8 cellular contexts compared by ENCODE assay signal in the genomic region with DNA sequence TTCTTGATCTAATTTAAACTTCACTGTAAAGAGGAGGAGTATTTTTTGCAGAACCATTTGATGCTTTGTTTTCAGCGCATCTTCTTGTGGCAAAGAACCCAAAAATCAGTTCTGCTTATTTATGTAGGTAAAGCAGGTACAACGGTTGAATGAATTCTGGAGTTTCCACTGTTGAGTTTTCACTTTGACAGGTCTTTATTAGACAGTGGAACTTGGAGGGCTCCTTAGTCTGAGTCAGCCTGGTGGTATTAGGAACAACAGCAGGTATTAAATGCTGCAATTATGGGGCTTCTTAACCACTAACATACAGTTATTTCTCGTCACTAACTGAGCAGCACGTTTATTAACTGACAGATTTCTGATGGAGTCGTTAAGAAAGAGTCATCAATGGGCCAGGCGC. TPM values are rescaled to one million over a fixed set of nuclear protein-coding genes. Genes with fewer than 3 reads are reported as not detected.
DNase-seq lines count a peak whose midpoint lies in the region; ATAC-seq and TF ChIP-seq lines count a peak whose summit lies in the region.

No MANE protein-coding gene starts in this region.

- H3K4me1 ChIP-seq in Panc1 (ENCODE audit: control insufficient read depth, insufficient read depth, low read length): peaks cover 9% of the 10 kb centered on the region
- H3K4me1 ChIP-seq in fibroblast of lung (ENCODE audit: control insufficient read depth, extremely low read depth, insufficient read depth, low read length): no peaks in the 10 kb centered on the region

- peaks cover 3% of the 10 kb centered on the region for H3K36me3 ChIP-seq in Panc1 (ENCODE audit: control insufficient read depth, insufficient read depth, low read length)
- H3K36me3 ChIP-seq in fibroblast of lung (ENCODE audit: control insufficient read depth, insufficient read depth, low read length): peaks cover 3% of the 10 kb centered on the region

- intact Hi-C loops in Panc1 (cut with micrococcal nuclease; ENCODE audit: unreplicated experiment): no loop called here

- CTCF ChIA-PET in Panc1 (lab: Charles Lee): interaction anchor here (0.6 kb wide), 1 partner anchor 53 kb away, joined by 11 read pairs; no protein-coding TSS in a partner anchor

- in situ Hi-C loops in Panc1 (cut with HindIII; ENCODE audit: low pct_unique_long_range_greater_than_20kb, low sequenced_read_pairs): no loop called here

- no peaks in the 10 kb centered on the region for H3K27me3 ChIP-seq in Panc1 (ENCODE audit: control insufficient read depth, insufficient read depth, low read length)
- H3K27me3 ChIP-seq in fibroblast of lung (ENCODE audit: control insufficient read depth, insufficient read depth, low read length): no peaks in the 10 kb centered on the region

- TSS peak; percentile 81 for BruUV-seq in Panc1 (replicated peaks; lab: Mats Ljungman, UMichigan)

- peaks cover 41% of the 10 kb centered on the region for H3K79me2 ChIP-seq in fibroblast of lung (ENCODE audit: control insufficient read depth, insufficient read depth, low read length)

- POLR2A ChIA-PET in Panc1 (lab: Charles Lee): no interaction called here

- TF ChIP-seq CTCF in GM12864 (IDR thresholded peaks at IDR 0.05; ENCODE audit: low read depth, low read length, missing control alignments) (no peak), Panc1 (IDR thresholded peaks at IDR 0.05) (no peak), fibroblast of lung (conservative IDR thresholded peaks at IDR 0.05 in 1 of 2, IDR thresholded peaks at IDR 0.05 in 1 of 2; ENCODE audit: low read depth in 1 of 2, low read length in 2 of 2) (no peak)

- DNase-seq in GM12864 (ENCODE audit: low read depth) (peak; percentile 25), Panc1 (ENCODE audit: low read depth, low spot score) (no peak), fibroblast of lung (ENCODE audit: low read depth in 2 of 2) (peak in 1 of 2 donors; percentile 50), skeletal muscle cell (ENCODE audit: low read depth) (no peak), COLO668 (lab: John Stamatoyannopoulos, UW; ENCODE audit: unreplicated experiment) (no peak), occipital lobe (lab: John Stamatoyannopoulos, UW) (no peak), NOMO-1 treated with dmso at 0.1 percent for 144 hours (lab: John Stamatoyannopoulos, UW; ENCODE audit: unreplicated experiment) (no peak), GM19238 (ENCODE audit: insufficient read length, low spot score) (no peak)

- no peak for ATAC-seq in Panc1

- no peak overlapping the region for H3K9ac ChIP-seq in fibroblast of lung (ENCODE audit: insufficient read depth, low read length)

- peak overlapping the region; percentile 100 for H3K4me3 ChIP-seq in GM12864 (ENCODE audit: low read depth, low read length)
- peak overlapping the region; percentile 86 to 88 for H3K4me3 ChIP-seq in Panc1 (ENCODE audit: low read depth in 2 of 2, low read length in 2 of 2)
- H3K4me3 ChIP-seq in fibroblast of lung (replicated peaks in 1 of 4; ENCODE audit: control extremely low read depth in 1 of 4, insufficient read depth in 1 of 4, low read depth in 3 of 4, low read length in 4 of 4): peak overlapping the region; percentile 83 to 98 (median 84)
- peak overlapping the region; percentile 93 for H3K4me3 ChIP-seq in skeletal muscle cell (ENCODE audit: low read depth, low read length)

- no peak overlapping the region for H2AFZ ChIP-seq in fibroblast of lung (ENCODE audit: low read length)

- H3K9me3 ChIP-seq in Panc1 (ENCODE audit: control insufficient read depth, insufficient read depth, low read depth, low read length) (no peaks in the 10 kb centered on the region), fibroblast of lung (ENCODE audit: control insufficient read depth, insufficient read depth, low read depth, low read length) (no peaks in the 10 kb centered on the region)

- peak overlapping the region; percentile 81 for H3K27ac ChIP-seq in Panc1 (ENCODE audit: low read length)
- no peak overlapping the region for H3K27ac ChIP-seq in fibroblast of lung (ENCODE audit: insufficient read depth, low read length)

- peak overlapping the region; percentile 74 for H3K4me2 ChIP-seq in fibroblast of lung (ENCODE audit: extremely low read depth, insufficient read depth, low read length)

- no peaks in the 10 kb centered on the region for H4K20me1 ChIP-seq in fibroblast of lung (ENCODE audit: control insufficient read depth, extremely low read depth, insufficient read depth, low read length)

RNA-seq across cellular contexts. Expression of a gene that starts 1.2 kb away (rescaled TPM):
- total RNA-seq in Panc1 (2021; ENCODE audit: unreplicated experiment) (8.9 TPM), fibroblast of lung (10.3 and 14.7 TPM in 2 replicates), occipital lobe (36.5 TPM)
- 2.3 TPM for polyA plus RNA-seq in Panc1 (2012; ENCODE audit: insufficient read length)
- 5.8 and 9.4 TPM in 2 replicates for polyA plus RNA-seq in fibroblast of lung
- 3.4 and 4.2 TPM in 2 replicates for polyA plus RNA-seq in fibroblast of lung (2012)
- 9.4 and 18.0 TPM in 2 replicates for polyA minus RNA-seq in fibroblast of lung (ENCODE audit: low replicate concordance)
